ENCODE assay signal across 20 cellular contexts in genomic region chr3:308597-309321, GRCh38.
DNase-seq lines count a peak whose midpoint lies in the region; TF ChIP-seq lines count a peak whose summit lies in the region.
"Had no signal": no experiment of that assay in that cellular context is flagged by ENCODE, and none has a peak within 500 bp of the region (broad histone marks: within the 10 kb centered on the region; RNA-seq: fewer than 3 reads in every experiment).

No MANE protein-coding gene starts in this region.

- no peak overlapping the region for H3K27ac ChIP-seq in breast epithelium
- H3K27ac ChIP-seq: gastroesophageal sphincter, uterus had no signal

- no peak overlapping the region for H3K4me3 Mint-ChIP-seq in nephron progenitor cell
- H3K4me3 Mint-ChIP-seq: activated CD4-positive, alpha-beta memory T cell treated with anti-CD3 and anti-CD28 coated beads for 36 hours; activated naive CD4-positive, alpha-beta T cell treated with anti-CD3 and anti-CD28 coated beads, Interleukin-2, amount 50 U/mL, for 24 hours had no signal

- H3K27me3 ChIP-seq in H7 (ENCODE audit: control insufficient read depth, insufficient read depth, low read length), result no peaks in the 10 kb centered on the region; the same call in 1 of the 2 replicates
- H3K27me3 ChIP-seq in breast epithelium, result no peaks in the 10 kb centered on the region
- H3K27me3 ChIP-seq: uterus had no signal

- DNase-seq in GM12865 (ENCODE audit: low read depth) (no peak), H7 (peak; percentile 21), astrocyte of the cerebellum (ENCODE audit: low read depth) (no peak), nephron progenitor cell (no peak), SW480 (ENCODE audit: low spot score) (no peak), breast epithelium (ENCODE audit: low spot score in 2 of 2) (no peak), hepatic stellate cell (ENCODE audit: low spot score) (no peak), DMS114 treated with DMSO at 0.1 percent for 48 hours (lab: John Stamatoyannopoulos, UW; ENCODE audit: unreplicated experiment) (no peak)
- DNase-seq: activated CD4-positive, alpha-beta memory T cell treated with anti-CD3 and anti-CD28 coated beads for 36 hours; activated T-cell treated with anti-CD3 and anti-CD28 coated beads, Interleukin-2, amount 50 U/mL, for 1 hour; EL; erythroblast; NCI-H187; NCI-H345; occipital lobe; RPMI8226; stimulated activated CD4-positive, alpha-beta T cell treated with anti-CD3 and anti-CD28 coated beads, Interleukin-2, amount 100 ng/mL, for 24 hours; uterus had no signal

- H3K4me3 ChIP-seq in GM12865 (ENCODE audit: low read depth, low read length) (peak overlapping the region; percentile 24), H7 (ENCODE audit: insufficient read depth, low read depth, low read length) (no peak overlapping the region), astrocyte of the cerebellum (ENCODE audit: low read depth, low read length) (peak overlapping the region; percentile 21), breast epithelium (peak overlapping the region in 1 of 3 donors; percentile 19)
- H3K4me3 ChIP-seq: gastroesophageal sphincter, uterus had no signal

- H3K9me3 ChIP-seq in breast epithelium, result no peaks in the 10 kb centered on the region
- H3K9me3 ChIP-seq: gastroesophageal sphincter, uterus had no signal

- in situ Hi-C loops in astrocyte of the cerebellum (cut with HindIII; ENCODE audit: low sequenced_read_pairs), result no loop called here

- H3K27ac Mint-ChIP-seq in nephron progenitor cell, result peak overlapping the region; percentile 38
- H3K27ac Mint-ChIP-seq: activated CD4-positive, alpha-beta memory T cell treated with anti-CD3 and anti-CD28 coated beads for 36 hours; activated naive CD4-positive, alpha-beta T cell treated with anti-CD3 and anti-CD28 coated beads, Interleukin-2, amount 50 U/mL, for 24 hours had no signal

- intact Hi-C loops in breast epithelium (cut with DNase I; ENCODE audit: low total_unique reads), result no loop called here

- H3K36me3 ChIP-seq in H7 (replicated peaks; ENCODE audit: control insufficient read depth, insufficient read depth, low read length), result no peaks in the 10 kb centered on the region
- H3K36me3 ChIP-seq in breast epithelium, result no peaks in the 10 kb centered on the region
- H3K36me3 ChIP-seq: gastroesophageal sphincter, uterus had no signal

- TF ChIP-seq POLR2A in breast epithelium (IDR thresholded peaks at IDR 0.05), result no peak

- no peaks in the 10 kb centered on the region for H3K9me3 Mint-ChIP-seq in nephron progenitor cell
- H3K9me3 Mint-ChIP-seq: activated CD4-positive, alpha-beta memory T cell treated with anti-CD3 and anti-CD28 coated beads for 36 hours; activated naive CD4-positive, alpha-beta T cell treated with anti-CD3 and anti-CD28 coated beads, Interleukin-2, amount 50 U/mL, for 24 hours had no signal

- H3K4me1 Mint-ChIP-seq in nephron progenitor cell, result no peaks in the 10 kb centered on the region
- H3K4me1 Mint-ChIP-seq: activated naive CD4-positive, alpha-beta T cell treated with anti-CD3 and anti-CD28 coated beads, Interleukin-2, amount 50 U/mL, for 24 hours had no signal

- H3K36me3 Mint-ChIP-seq in nephron progenitor cell (ENCODE audit: low read depth), result no peaks in the 10 kb centered on the region
- H3K36me3 Mint-ChIP-seq: activated CD4-positive, alpha-beta memory T cell treated with anti-CD3 and anti-CD28 coated beads for 36 hours; activated naive CD4-positive, alpha-beta T cell treated with anti-CD3 and anti-CD28 coated beads, Interleukin-2, amount 50 U/mL, for 24 hours had no signal

- H3K27me3 Mint-ChIP-seq in nephron progenitor cell (ENCODE audit: low read depth, poor library complexity), result no peaks in the 10 kb centered on the region

- TF ChIP-seq CTCF in GM12865 (IDR thresholded peaks at IDR 0.05; ENCODE audit: insufficient read depth, low read depth, low read length, missing control alignments), result no peak
- no peak for TF ChIP-seq CTCF in astrocyte of the cerebellum (IDR thresholded peaks at IDR 0.05; ENCODE audit: low read depth, low read length, missing control alignments)
- no peak for TF ChIP-seq CTCF in nephron progenitor cell (IDR thresholded peaks at IDR 0.05)
- TF ChIP-seq CTCF in breast epithelium (IDR thresholded peaks at IDR 0.05), result no peak

- no peaks in the 10 kb centered on the region for H3K4me1 ChIP-seq in breast epithelium
- H3K4me1 ChIP-seq: gastroesophageal sphincter, uterus had no signal
